In the genomic region with DNA sequence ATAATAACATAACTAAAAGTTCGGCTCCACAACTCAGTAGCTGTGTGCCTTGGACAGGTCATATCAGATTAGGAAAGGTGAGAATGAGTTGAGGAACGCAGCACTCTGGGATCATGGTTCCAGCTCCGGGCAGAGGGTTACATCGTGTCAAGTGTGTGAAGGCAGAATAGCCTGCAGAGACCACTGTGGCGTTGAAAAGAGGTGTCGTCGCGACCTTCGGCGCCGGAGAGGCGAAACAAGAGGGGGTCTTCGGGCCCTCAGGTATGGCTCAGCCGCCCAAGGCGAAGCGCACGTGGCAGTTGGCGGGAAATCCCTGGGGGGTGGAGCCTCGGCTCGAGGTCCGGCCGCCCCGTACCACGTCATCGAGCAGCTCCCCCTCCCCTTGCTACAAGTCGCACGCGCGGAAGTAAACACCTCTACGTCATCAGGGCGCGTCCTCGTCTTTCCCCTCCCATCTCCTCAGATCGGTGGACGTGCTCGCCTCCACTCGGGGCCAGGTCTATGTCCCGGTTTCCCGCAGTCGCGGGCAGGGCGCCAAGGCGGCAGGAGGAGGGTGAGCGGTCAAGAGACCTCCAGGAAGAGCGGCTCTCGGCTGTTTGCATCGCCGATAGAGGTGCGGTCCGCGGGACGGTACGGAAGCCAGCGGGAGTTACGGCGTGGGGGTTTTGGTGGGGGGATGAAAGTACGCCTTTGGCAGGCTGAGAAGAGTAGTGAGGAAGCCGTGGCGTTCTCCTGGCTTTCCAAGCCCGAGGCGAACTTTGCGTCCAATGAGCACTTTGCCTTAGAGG, we compare ENCODE assay signal across 8 cellular contexts. TPM values are rescaled to one million over a fixed set of nuclear protein-coding genes. Genes with fewer than 3 reads are reported as not detected.
A peak's percentile ranks its signal among the peaks of the same experiment; 100 is the strongest.
DNase-seq lines count a peak whose midpoint lies in the region; ATAC-seq and TF ChIP-seq lines count a peak whose summit lies in the region.

A gene with protein sequence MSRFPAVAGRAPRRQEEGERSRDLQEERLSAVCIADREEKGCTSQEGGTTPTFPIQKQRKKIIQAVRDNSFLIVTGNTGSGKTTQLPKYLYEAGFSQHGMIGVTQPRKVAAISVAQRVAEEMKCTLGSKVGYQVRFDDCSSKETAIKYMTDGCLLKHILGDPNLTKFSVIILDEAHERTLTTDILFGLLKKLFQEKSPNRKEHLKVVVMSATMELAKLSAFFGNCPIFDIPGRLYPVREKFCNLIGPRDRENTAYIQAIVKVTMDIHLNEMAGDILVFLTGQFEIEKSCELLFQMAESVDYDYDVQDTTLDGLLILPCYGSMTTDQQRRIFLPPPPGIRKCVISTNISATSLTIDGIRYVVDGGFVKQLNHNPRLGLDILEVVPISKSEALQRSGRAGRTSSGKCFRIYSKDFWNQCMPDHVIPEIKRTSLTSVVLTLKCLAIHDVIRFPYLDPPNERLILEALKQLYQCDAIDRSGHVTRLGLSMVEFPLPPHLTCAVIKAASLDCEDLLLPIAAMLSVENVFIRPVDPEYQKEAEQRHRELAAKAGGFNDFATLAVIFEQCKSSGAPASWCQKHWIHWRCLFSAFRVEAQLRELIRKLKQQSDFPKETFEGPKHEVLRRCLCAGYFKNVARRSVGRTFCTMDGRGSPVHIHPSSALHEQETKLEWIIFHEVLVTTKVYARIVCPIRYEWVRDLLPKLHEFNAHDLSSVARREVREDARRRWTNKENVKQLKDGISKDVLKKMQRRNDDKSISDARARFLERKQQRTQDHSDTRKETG (plus strand): TSS at position 440 of the 788 bp plus-strand sequence. CDS start 62 bp downstream, at position 502.

- no peaks in the 10 kb centered on the region for H3K36me3 ChIP-seq in hepatocyte (replicated peaks; ENCODE audit: insufficient read depth, low read depth)
- no peaks in the 10 kb centered on the region for H3K36me3 ChIP-seq in aorta (ENCODE audit: control insufficient read depth in 1 of 2, insufficient read depth in 2 of 2, low read length in 1 of 2)

- H3K9me3 ChIP-seq in hepatocyte (ENCODE audit: low read depth): no peaks in the 10 kb centered on the region
- no peaks in the 10 kb centered on the region for H3K9me3 ChIP-seq in aorta (ENCODE audit: control insufficient read depth, low read length)

- no peaks in the 10 kb centered on the region for H3K27me3 ChIP-seq in hepatocyte
- no peaks in the 10 kb centered on the region for H3K27me3 ChIP-seq in aorta (ENCODE audit: control insufficient read depth in 1 of 2, insufficient read depth in 2 of 2, low read length in 1 of 2)

- H3K79me2 ChIP-seq in hepatocyte: peaks cover 35% of the 10 kb centered on the region

- WGBS in hepatocyte (ENCODE audit: low lambda C conversion rate, missing lambda C conversion rate): 11% methylated on average over 61 of the region's 62 CpGs
- WGBS in aorta, 2 donors: 6 to 8% methylated on average over 62 of the region's 62 CpGs

- H3K4me2 ChIP-seq in hepatocyte: peak within 1 kb of the TSS; percentile 73

- H3K9me2 ChIP-seq in hepatocyte (replicated peaks; ENCODE audit: insufficient read depth): no peaks in the 10 kb centered on the region

- H3K27ac ChIP-seq in hepatocyte: peak within 1 kb of the TSS; percentile 84
- peak within 1 kb of the TSS in 1 of 2 donors; percentile 85 for H3K27ac ChIP-seq in aorta (ENCODE audit: low read depth in 1 of 2, low read length in 2 of 2)

- DNase-seq in NCI-H2081 (lab: John Stamatoyannopoulos, UW): peak; percentile 95 to 97
- peak; percentile 93 for DNase-seq in T-helper 9 cell
- DNase-seq in astrocyte of the cerebellum (ENCODE audit: low read depth): peak; percentile 89
- DNase-seq in hepatocyte (ENCODE audit: low spot score): peak; percentile 97
- peak; percentile 87 for DNase-seq in renal cortical epithelial cell (ENCODE audit: low read depth)
- DNase-seq in aorta: peak; percentile 97 to 98

- peak; percentile 61 for TF ChIP-seq POLR2A in GM15510 (IDR thresholded peaks at IDR 0.05; ENCODE audit: borderline replicate concordance, extremely low read depth, insufficient read length)

- H3K4me3 ChIP-seq in astrocyte of the cerebellum (ENCODE audit: low read depth, low read length) (peak within 1 kb of the TSS; percentile 99), hepatocyte (peak within 1 kb of the TSS; percentile 97), aorta (ENCODE audit: low read length in 2 of 2) (peak within 1 kb of the TSS; percentile 68 to 92)

- TF ChIP-seq CTCF in astrocyte of the cerebellum (IDR thresholded peaks at IDR 0.05; ENCODE audit: low read depth, low read length, missing control alignments): no peak
- TF ChIP-seq CTCF in hepatocyte (IDR thresholded peaks at IDR 0.05; ENCODE audit: poor library complexity): no peak

- peaks cover 2% of the 10 kb centered on the region for H3K4me1 ChIP-seq in hepatocyte (ENCODE audit: insufficient read depth)
- no peaks in the 10 kb centered on the region for H3K4me1 ChIP-seq in aorta (ENCODE audit: control insufficient read depth in 1 of 2, insufficient read depth in 2 of 2, low read length in 2 of 2)

- peak within 1 kb of the TSS; percentile 99 for H2AFZ ChIP-seq in hepatocyte

- intact Hi-C loops in aorta (cut with DNase I): loop anchor here (5.0 kb wide), 2 partner anchors 52 to 253 kb away; partner anchors contain the start of gene CLTC (in 1 of the 2)

- in situ Hi-C loops in astrocyte of the cerebellum (cut with HindIII; ENCODE audit: low sequenced_read_pairs): no loop called here

- ATAC-seq in HG02970 (IDR thresholded peaks at IDR 0.05; ENCODE audit: low FRiP score, unreplicated experiment) (peak; percentile 80), aorta (ENCODE audit: low FRiP score) (peak; percentile 98)

- H4K20me1 ChIP-seq in hepatocyte (ENCODE audit: insufficient read depth, poor library complexity, severe bottlenecking): no peaks in the 10 kb centered on the region

RNA-seq across cellular contexts. Expression of the gene that starts here (rescaled TPM):
- total RNA-seq in hepatocyte (32.3 and 43.8 TPM in 2 replicates), renal cortical epithelial cell (88.2 and 127 TPM in 2 replicates), aorta (10 to 100 TPM; 29.3 to 34.0 TPM)
- polyA plus RNA-seq in hepatocyte (12.5 and 13.5 TPM in 2 replicates), aorta (10 to 100 TPM; 17.3 to 26.5 TPM)
